ENCODE assay signal across 8 cellular contexts in genomic region chr14:106883218-106883692, GRCh38.
DNase-seq lines count a peak whose midpoint lies in the region; ATAC-seq, FAIRE-seq and TF ChIP-seq lines count a peak whose summit lies in the region.

No MANE protein-coding gene starts in this region.

- no peaks in the 10 kb centered on the region for H3K4me1 ChIP-seq in kidney (ENCODE audit: control insufficient read depth in 1 of 2, insufficient read depth in 1 of 2, low read depth in 1 of 2, low read length in 2 of 2)
- H3K4me1 ChIP-seq in upper lobe of right lung: no peaks in the 10 kb centered on the region

- CTCF ChIA-PET in activated CD4-positive, alpha-beta memory T cell treated with anti-CD3 and anti-CD28 coated beads, Interleukin-2, amount 10 ng/mL, durations not matched to agents 7 days and 5 days (lab: Charles Lee): interaction anchor here (3.1 kb wide), 1 partner anchor 10 kb away, joined by 18 read pairs; no protein-coding TSS in a partner anchor

- no peaks in the 10 kb centered on the region for H3K36me3 ChIP-seq in kidney (ENCODE audit: control insufficient read depth in 1 of 2, insufficient read depth in 2 of 2, low read length in 2 of 2)
- no peaks in the 10 kb centered on the region for H3K36me3 ChIP-seq in upper lobe of right lung

- H3K27ac ChIP-seq in kidney (ENCODE audit: low read depth in 2 of 2, low read length in 2 of 2): no peak overlapping the region
- no peak overlapping the region for H3K27ac ChIP-seq in upper lobe of right lung

- intact Hi-C loops in kidney (cut with DNase I) (no loop called here), upper lobe of right lung (cut with DNase I) (no loop called here)

- H3K27me3 Mint-ChIP-seq in activated CD4-positive, alpha-beta memory T cell treated with anti-CD3 and anti-CD28 coated beads, Interleukin-2, amount 10 ng/mL, durations not matched to agents 7 days and 5 days: peaks cover 6% of the 10 kb centered on the region

- H3K27ac Mint-ChIP-seq in activated CD4-positive, alpha-beta memory T cell treated with anti-CD3 and anti-CD28 coated beads, Interleukin-2, amount 10 ng/mL, durations not matched to agents 7 days and 5 days: no peak overlapping the region

- H3K4me3 ChIP-seq in kidney (ENCODE audit: low read length in 2 of 2): no peak overlapping the region
- no peak overlapping the region for H3K4me3 ChIP-seq in upper lobe of right lung

- H3K9ac ChIP-seq in kidney (ENCODE audit: low read length in 2 of 2): no peak overlapping the region

- POLR2A ChIA-PET in activated CD4-positive, alpha-beta memory T cell treated with anti-CD3 and anti-CD28 coated beads, Interleukin-2, amount 10 ng/mL, durations not matched to agents 7 days and 5 days (lab: Charles Lee): no interaction called here

- H3K27me3 ChIP-seq in upper lobe of right lung: peaks cover 7% of the 10 kb centered on the region

- H3K9me3 ChIP-seq in kidney (ENCODE audit: control insufficient read depth in 1 of 2, low read length in 2 of 2) (no peaks in the 10 kb centered on the region), upper lobe of right lung (no peaks in the 10 kb centered on the region)

- no peaks in the 10 kb centered on the region for H3K4me1 Mint-ChIP-seq in activated CD4-positive, alpha-beta memory T cell treated with anti-CD3 and anti-CD28 coated beads, Interleukin-2, amount 10 ng/mL, durations not matched to agents 7 days and 5 days

- FAIRE-seq in kidney (lab: Jason Lieb, UNC): no peak

- H3K36me3 Mint-ChIP-seq in activated CD4-positive, alpha-beta memory T cell treated with anti-CD3 and anti-CD28 coated beads, Interleukin-2, amount 10 ng/mL, durations not matched to agents 7 days and 5 days (ENCODE audit: low read depth): no peaks in the 10 kb centered on the region

- DNase-seq in activated naive CD4-positive, alpha-beta T cell treated with Interleukin-2 at 50 U/mL for 16 hours: peak; percentile 37
- no peak for DNase-seq in activated naive CD4-positive, alpha-beta T cell (lab: John Stamatoyannopoulos, UW)
- DNase-seq in activated CD4-positive, alpha-beta memory T cell treated with anti-CD3 and anti-CD28 coated beads, Interleukin-2, amount 10 ng/mL, durations not matched to agents 7 days and 5 days: peak; percentile 46
- DNase-seq in kidney (peak; percentile 82), upper lobe of right lung (no peak), HK-2 (ENCODE audit: unreplicated experiment) (no peak), islet precursor cell (no peak)

- H3K4me3 Mint-ChIP-seq in activated CD4-positive, alpha-beta memory T cell treated with anti-CD3 and anti-CD28 coated beads, Interleukin-2, amount 10 ng/mL, durations not matched to agents 7 days and 5 days: no peak overlapping the region

- ATAC-seq in upper lobe of right lung: peak; percentile 61
- ATAC-seq in GM21381 (IDR thresholded peaks at IDR 0.05; ENCODE audit: unreplicated experiment): no peak

- H3K9me3 Mint-ChIP-seq in activated CD4-positive, alpha-beta memory T cell treated with anti-CD3 and anti-CD28 coated beads, Interleukin-2, amount 10 ng/mL, durations not matched to agents 7 days and 5 days: peaks cover 2% of the 10 kb centered on the region

- TF ChIP-seq CTCF in kidney (IDR thresholded peaks at IDR 0.05; ENCODE audit: borderline replicate concordance, extremely low read depth, insufficient read depth) (peak; percentile 9), upper lobe of right lung (IDR thresholded peaks at IDR 0.05) (peak; percentile 58)

Comparison
In these comparisons a context has a peak if more than half of its experiments do, and no peak if none do; other contexts are left out.
1. DNase-seq: peak in activated naive CD4-positive, alpha-beta T cell treated with Interleukin-2 at 50 U/mL for 16 hours (single experiment), activated CD4-positive, alpha-beta memory T cell treated with anti-CD3 and anti-CD28 coated beads, Interleukin-2, amount 10 ng/mL, durations not matched to agents 7 days and 5 days (single experiment) and kidney (single experiment); none in activated naive CD4-positive, alpha-beta T cell (0 of 4), upper lobe of right lung (single experiment), HK-2 (single experiment) and islet precursor cell (single experiment).